Comparison of ENCODE assay signal across 8 cellular contexts in genomic region chr2:55099878-55100820, GRCh38. TPM values are rescaled to one million over a fixed set of nuclear protein-coding genes. Genes with fewer than 3 reads are reported as not detected.
DNase-seq lines count a peak whose midpoint lies in the region; ATAC-seq, FAIRE-seq and TF ChIP-seq lines count a peak whose summit lies in the region.

No MANE protein-coding gene starts in this region.

- H3K4me1 ChIP-seq in breast epithelium (no peaks in the 10 kb centered on the region), mucosa of rectum (ENCODE audit: control insufficient read depth in 2 of 2, insufficient read depth in 2 of 2, low read length in 2 of 2) (peaks cover 2 to 4% of the 10 kb centered on the region in 2 donors)

- DNase-seq in AG08395 (ENCODE audit: low spot score) (peak; percentile 39), LoVo (ENCODE audit: low spot score) (peak; percentile 12), breast epithelium (ENCODE audit: low spot score in 2 of 2) (no peak), urothelium cell line (ENCODE audit: low spot score) (no peak), C1 segment of cervical spinal cord (lab: John Stamatoyannopoulos, UW) (no peak)

- TF ChIP-seq POLR2A in breast epithelium (IDR thresholded peaks at IDR 0.05): no peak

- H3K9ac ChIP-seq in mucosa of rectum (ENCODE audit: low read depth in 1 of 2, low read length in 2 of 2): no peak overlapping the region

- H3K27ac ChIP-seq in breast epithelium (peak overlapping the region; percentile 62 to 88), mucosa of rectum (ENCODE audit: low read depth in 2 of 2, low read length in 2 of 2) (peak overlapping the region; percentile 0 to 50)

- no peak for FAIRE-seq in urothelium cell line (lab: Jason Lieb, UNC)

- no peaks in the 10 kb centered on the region for H3K36me3 ChIP-seq in breast epithelium
- H3K36me3 ChIP-seq in mucosa of rectum (ENCODE audit: control insufficient read depth in 2 of 2, insufficient read depth in 2 of 2, low read length in 2 of 2): no peaks in the 10 kb centered on the region

- H3K27me3 ChIP-seq in breast epithelium (no peaks in the 10 kb centered on the region), mucosa of rectum (ENCODE audit: control insufficient read depth in 2 of 2, insufficient read depth in 2 of 2, low read length in 2 of 2) (no peaks in the 10 kb centered on the region)

- H3K4me3 ChIP-seq in breast epithelium: no peak overlapping the region
- H3K4me3 ChIP-seq in mucosa of rectum (ENCODE audit: low read length in 2 of 2): no peak overlapping the region

- no peak for TF ChIP-seq CTCF in breast epithelium (IDR thresholded peaks at IDR 0.05)

- H3K9me3 ChIP-seq in breast epithelium (no peaks in the 10 kb centered on the region), mucosa of rectum (ENCODE audit: control insufficient read depth in 2 of 2, low read length in 2 of 2) (no peaks in the 10 kb centered on the region)

- intact Hi-C loops in breast epithelium (cut with DNase I; ENCODE audit: low total_unique reads): loop anchor here (5.0 kb wide), 1 partner anchor 378 kb away; the partner anchor contains the start of gene EML6

- no peak for ATAC-seq in HG03521 (IDR thresholded peaks at IDR 0.05; ENCODE audit: unreplicated experiment)
- ATAC-seq in HG03520 (IDR thresholded peaks at IDR 0.05; ENCODE audit: unreplicated experiment): no peak

RNA-seq across cellular contexts. Expression of gene RTN4, which starts 49.9 kb away (rescaled TPM):
- 100 to 1,000 TPM; 188 to 419 (median 201) TPM for total RNA-seq in breast epithelium

Comparison
In these comparisons a context has a peak if more than half of its experiments do, and no peak if none do; other contexts are left out.
1. DNase-seq: peak in AG08395 (single experiment) and LoVo (single experiment); none in breast epithelium (0 of 2), urothelium cell line (single experiment) and C1 segment of cervical spinal cord (0 of 14).